8 cellular contexts compared by ENCODE assay signal in the genomic region with DNA sequence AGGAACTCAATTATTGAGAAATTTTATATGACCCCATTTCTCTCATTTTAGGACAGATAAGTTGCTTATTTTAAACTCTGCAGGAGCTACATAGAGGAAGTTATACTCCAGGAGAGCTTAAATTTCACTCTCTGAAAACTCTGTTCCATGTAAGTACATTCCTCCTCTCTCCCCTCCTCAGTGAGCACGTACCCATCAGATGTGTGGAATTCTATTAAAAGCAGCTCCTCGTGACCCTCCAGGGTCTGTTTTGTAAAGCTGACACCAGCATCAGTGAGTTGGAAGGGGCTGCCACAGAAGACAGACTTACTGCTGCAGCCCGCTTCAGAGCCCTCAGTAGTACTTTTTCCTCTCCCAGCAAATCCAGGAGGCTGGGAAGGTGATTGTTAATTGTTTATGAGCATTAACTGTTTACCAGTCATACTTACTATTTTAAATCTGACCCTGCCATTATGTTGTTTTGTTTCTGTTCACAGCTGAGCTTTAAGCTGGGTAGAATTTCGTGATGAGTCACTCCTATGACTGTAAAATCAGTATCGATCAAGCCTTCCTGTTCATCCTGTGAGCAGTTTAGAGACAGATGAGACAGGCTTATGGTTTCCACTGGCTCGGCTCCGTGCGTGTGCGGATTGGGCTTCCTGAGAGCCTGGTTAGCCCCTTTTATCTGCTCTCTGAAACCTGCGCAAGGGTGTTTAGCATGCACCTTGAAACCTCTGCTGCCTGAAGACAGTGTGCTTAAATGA. TPM values are rescaled to one million over a fixed set of nuclear protein-coding genes. Genes with fewer than 3 reads are reported as not detected.
A peak's percentile ranks its signal among the peaks of the same experiment; 100 is the strongest.
DNase-seq lines count a peak whose midpoint lies in the region; ATAC-seq and TF ChIP-seq lines count a peak whose summit lies in the region.

No MANE protein-coding gene starts in this region.

- H3K4me1 Mint-ChIP-seq in T-helper 2 cell treated with Interferon-gamma antibody and Interleukin-4, amounts not matched to agents 5 μg/mL and 100 μg/mL, for 36 hours (ENCODE audit: low read depth), result peaks cover 43% of the 10 kb centered on the region
- H3K4me1 Mint-ChIP-seq in effector memory CD8-positive, alpha-beta T cell (ENCODE audit: low read depth in 2 of 2), result peaks cover 0 to 13% of the 10 kb centered on the region in 2 donors

- ATAC-seq in GM21529 (IDR thresholded peaks at IDR 0.05; ENCODE audit: unreplicated experiment), result peak; percentile 66
- no peak for ATAC-seq in effector memory CD8-positive, alpha-beta T cell (replicated peaks)

- peak overlapping the region; percentile 37 for H3K4me3 Mint-ChIP-seq in T-helper 2 cell treated with Interferon-gamma antibody and Interleukin-4, amounts not matched to agents 5 μg/mL and 100 μg/mL, for 36 hours
- H3K4me3 Mint-ChIP-seq in effector memory CD8-positive, alpha-beta T cell, result no peak overlapping the region

- TF ChIP-seq CTCF in coronary artery (IDR thresholded peaks at IDR 0.05) (no peak), GM13976 (IDR thresholded peaks at IDR 0.05; ENCODE audit: borderline replicate concordance, control extremely low read depth, extremely low read depth, insufficient read depth, missing control alignments) (no peak)

- H3K27me3 Mint-ChIP-seq in T-helper 2 cell treated with Interferon-gamma antibody and Interleukin-4, amounts not matched to agents 5 μg/mL and 100 μg/mL, for 36 hours (ENCODE audit: low read depth), result no peaks in the 10 kb centered on the region
- H3K27me3 Mint-ChIP-seq in effector memory CD8-positive, alpha-beta T cell, result peaks cover 9 to 27% of the 10 kb centered on the region in 2 donors

- peak overlapping the region; percentile 39 for H3K4me3 ChIP-seq in coronary artery

- in situ Hi-C loops in GM13976 (cut with MboI; ENCODE audit: low sequenced_read_pairs, unreplicated experiment), result no loop called here

- H3K36me3 Mint-ChIP-seq in T-helper 2 cell treated with Interferon-gamma antibody and Interleukin-4, amounts not matched to agents 5 μg/mL and 100 μg/mL, for 36 hours (ENCODE audit: low read depth), result no peaks in the 10 kb centered on the region
- peaks cover 3% of the 10 kb centered on the region for H3K36me3 Mint-ChIP-seq in effector memory CD8-positive, alpha-beta T cell (ENCODE audit: insufficient read depth)

- H3K27ac Mint-ChIP-seq in T-helper 2 cell treated with Interferon-gamma antibody and Interleukin-4, amounts not matched to agents 5 μg/mL and 100 μg/mL, for 36 hours, result peak overlapping the region; percentile 60
- no peak overlapping the region for H3K27ac Mint-ChIP-seq in effector memory CD8-positive, alpha-beta T cell

- DNase-seq in T-helper 2 cell treated with Interferon-gamma antibody and Interleukin-4, amounts not matched to agents 5 μg/mL and 100 μg/mL, for 36 hours (ENCODE audit: low spot score), result peak; percentile 67
- DNase-seq in coronary artery (ENCODE audit: low spot score) (no peak), mucosa of gallbladder (ENCODE audit: low spot score) (no peak), NCI-H345 (lab: John Stamatoyannopoulos, UW) (no peak), GM13976 (ENCODE audit: low spot score) (no peak)
- DNase-seq in stimulated activated CD4-positive, alpha-beta T cell treated with anti-CD3 and anti-CD28 coated beads, Interleukin-12 subunit alpha, Interleukin-12 subunit beta, amount 100 ng/mL, for 48 hours (ENCODE audit: low read depth in 2 of 3, low spot score in 1 of 3), result peak; percentile 37 to 53 (median 44)
- DNase-seq in effector memory CD8-positive, alpha-beta T cell, result no peak

- H3K9me3 Mint-ChIP-seq in T-helper 2 cell treated with Interferon-gamma antibody and Interleukin-4, amounts not matched to agents 5 μg/mL and 100 μg/mL, for 36 hours, result no peaks in the 10 kb centered on the region
- H3K9me3 Mint-ChIP-seq in effector memory CD8-positive, alpha-beta T cell, result no peaks in the 10 kb centered on the region

- peak overlapping the region in 1 of 2 donors; percentile 63 for H3K27ac ChIP-seq in coronary artery

RNA-seq across cellular contexts. Expression of a gene that starts 20.4 kb away (rescaled TPM):
- 46.9 TPM for total RNA-seq in mucosa of gallbladder

Comparison
In these comparisons a context has a peak if more than half of its experiments do, and no peak if none do; other contexts are left out.
1. DNase-seq: peak in T-helper 2 cell treated with Interferon-gamma antibody and Interleukin-4, amounts not matched to agents 5 μg/mL and 100 μg/mL, for 36 hours (single experiment) and stimulated activated CD4-positive, alpha-beta T cell treated with anti-CD3 and anti-CD28 coated beads, Interleukin-12 subunit alpha, Interleukin-12 subunit beta, amount 100 ng/mL, for 48 hours (3 of 3); none in coronary artery (single experiment), effector memory CD8-positive, alpha-beta T cell (0 of 3), mucosa of gallbladder (single experiment), NCI-H345 (single experiment) and GM13976 (single experiment).